Comparison of ENCODE assay signal across 1 cellular context in the genomic region with DNA sequence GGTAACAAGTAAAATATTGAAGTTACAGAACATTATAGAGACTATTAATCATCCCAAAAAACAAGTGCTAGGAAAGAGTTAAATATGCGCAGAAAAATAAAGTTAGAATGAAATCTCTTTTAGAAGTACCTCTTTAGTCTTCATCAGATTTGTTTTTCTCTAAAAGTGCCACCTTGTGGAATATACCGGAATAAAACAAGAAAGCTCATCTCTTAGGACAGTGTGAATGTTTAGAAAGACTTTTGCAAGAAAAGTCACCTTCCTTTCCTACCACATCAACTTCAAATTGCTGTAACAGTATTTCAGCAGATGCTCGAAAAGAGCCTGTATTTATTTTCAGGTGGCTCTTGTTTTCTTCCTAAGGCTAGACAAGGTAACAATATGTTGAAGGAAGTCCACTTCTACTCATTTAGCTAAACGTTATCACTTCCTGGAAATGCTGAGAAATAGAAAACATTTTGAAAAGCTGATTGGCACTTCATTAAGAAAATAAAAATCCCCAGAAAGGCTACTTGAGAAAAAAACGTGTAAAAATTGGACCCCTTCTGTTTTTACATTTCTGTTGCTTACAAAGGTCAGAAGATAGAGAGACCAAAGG.
TF ChIP-seq lines count a peak whose summit lies in the region.

No MANE protein-coding gene starts in this region.

TF ChIP-seq in GM23338, 12 proteins besides CTCF, POLR2A, EP300 and RAD21 (continued from another document):
- TF ChIP-seq, protein P1, sequence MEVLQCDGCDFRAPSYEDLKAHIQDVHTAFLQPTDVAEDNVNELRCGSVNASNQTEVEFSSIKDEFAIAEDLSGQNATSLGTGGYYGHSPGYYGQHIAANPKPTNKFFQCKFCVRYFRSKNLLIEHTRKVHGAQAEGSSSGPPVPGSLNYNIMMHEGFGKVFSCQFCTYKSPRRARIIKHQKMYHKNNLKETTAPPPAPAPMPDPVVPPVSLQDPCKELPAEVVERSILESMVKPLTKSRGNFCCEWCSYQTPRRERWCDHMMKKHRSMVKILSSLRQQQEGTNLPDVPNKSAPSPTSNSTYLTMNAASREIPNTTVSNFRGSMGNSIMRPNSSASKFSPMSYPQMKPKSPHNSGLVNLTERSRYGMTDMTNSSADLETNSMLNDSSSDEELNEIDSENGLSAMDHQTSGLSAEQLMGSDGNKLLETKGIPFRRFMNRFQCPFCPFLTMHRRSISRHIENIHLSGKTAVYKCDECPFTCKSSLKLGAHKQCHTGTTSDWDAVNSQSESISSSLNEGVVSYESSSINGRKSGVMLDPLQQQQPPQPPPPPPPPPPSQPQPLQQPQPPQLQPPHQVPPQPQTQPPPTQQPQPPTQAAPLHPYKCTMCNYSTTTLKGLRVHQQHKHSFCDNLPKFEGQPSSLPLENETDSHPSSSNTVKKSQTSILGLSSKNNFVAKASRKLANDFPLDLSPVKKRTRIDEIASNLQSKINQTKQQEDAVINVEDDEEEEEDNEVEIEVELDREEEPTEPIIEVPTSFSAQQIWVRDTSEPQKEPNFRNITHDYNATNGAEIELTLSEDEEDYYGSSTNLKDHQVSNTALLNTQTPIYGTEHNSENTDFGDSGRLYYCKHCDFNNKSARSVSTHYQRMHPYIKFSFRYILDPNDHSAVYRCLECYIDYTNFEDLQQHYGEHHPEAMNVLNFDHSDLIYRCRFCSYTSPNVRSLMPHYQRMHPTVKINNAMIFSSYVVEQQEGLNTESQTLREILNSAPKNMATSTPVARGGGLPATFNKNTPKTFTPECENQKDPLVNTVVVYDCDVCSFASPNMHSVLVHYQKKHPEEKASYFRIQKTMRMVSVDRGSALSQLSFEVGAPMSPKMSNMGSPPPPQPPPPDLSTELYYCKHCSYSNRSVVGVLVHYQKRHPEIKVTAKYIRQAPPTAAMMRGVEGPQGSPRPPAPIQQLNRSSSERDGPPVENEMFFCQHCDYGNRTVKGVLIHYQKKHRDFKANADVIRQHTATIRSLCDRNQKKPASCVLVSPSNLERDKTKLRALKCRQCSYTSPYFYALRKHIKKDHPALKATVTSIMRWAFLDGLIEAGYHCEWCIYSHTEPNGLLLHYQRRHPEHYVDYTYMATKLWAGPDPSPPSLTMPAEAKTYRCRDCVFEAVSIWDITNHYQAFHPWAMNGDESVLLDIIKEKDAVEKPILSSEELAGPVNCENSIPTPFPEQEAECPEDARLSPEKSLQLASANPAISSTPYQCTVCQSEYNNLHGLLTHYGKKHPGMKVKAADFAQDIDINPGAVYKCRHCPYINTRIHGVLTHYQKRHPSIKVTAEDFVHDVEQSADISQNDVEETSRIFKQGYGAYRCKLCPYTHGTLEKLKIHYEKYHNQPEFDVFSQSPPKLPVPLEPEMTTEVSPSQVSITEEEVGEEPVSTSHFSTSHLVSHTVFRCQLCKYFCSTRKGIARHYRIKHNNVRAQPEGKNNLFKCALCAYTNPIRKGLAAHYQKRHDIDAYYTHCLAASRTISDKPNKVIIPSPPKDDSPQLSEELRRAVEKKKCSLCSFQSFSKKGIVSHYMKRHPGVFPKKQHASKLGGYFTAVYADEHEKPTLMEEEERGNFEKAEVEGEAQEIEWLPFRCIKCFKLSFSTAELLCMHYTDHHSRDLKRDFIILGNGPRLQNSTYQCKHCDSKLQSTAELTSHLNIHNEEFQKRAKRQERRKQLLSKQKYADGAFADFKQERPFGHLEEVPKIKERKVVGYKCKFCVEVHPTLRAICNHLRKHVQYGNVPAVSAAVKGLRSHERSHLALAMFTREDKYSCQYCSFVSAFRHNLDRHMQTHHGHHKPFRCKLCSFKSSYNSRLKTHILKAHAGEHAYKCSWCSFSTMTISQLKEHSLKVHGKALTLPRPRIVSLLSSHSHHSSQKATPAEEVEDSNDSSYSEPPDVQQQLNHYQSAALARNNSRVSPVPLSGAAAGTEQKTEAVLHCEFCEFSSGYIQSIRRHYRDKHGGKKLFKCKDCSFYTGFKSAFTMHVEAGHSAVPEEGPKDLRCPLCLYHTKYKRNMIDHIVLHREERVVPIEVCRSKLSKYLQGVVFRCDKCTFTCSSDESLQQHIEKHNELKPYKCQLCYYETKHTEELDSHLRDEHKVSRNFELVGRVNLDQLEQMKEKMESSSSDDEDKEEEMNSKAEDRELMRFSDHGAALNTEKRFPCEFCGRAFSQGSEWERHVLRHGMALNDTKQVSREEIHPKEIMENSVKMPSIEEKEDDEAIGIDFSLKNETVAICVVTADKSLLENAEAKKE (CRISPR knock-in tag; IDR thresholded peaks at IDR 0.05): no peak
- no peak for TF ChIP-seq POLR2AphosphoS5 (IDR thresholded peaks at IDR 0.05; ENCODE audit: low read depth)
- TF ChIP-seq, protein P2, sequence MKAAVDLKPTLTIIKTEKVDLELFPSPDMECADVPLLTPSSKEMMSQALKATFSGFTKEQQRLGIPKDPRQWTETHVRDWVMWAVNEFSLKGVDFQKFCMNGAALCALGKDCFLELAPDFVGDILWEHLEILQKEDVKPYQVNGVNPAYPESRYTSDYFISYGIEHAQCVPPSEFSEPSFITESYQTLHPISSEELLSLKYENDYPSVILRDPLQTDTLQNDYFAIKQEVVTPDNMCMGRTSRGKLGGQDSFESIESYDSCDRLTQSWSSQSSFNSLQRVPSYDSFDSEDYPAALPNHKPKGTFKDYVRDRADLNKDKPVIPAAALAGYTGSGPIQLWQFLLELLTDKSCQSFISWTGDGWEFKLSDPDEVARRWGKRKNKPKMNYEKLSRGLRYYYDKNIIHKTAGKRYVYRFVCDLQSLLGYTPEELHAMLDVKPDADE (IDR thresholded peaks at IDR 0.05): no peak
